In genomic region chr10:93762979-93763391, GRCh38 we compare ENCODE assay signal across 15 cellular contexts. TPM values are rescaled to one million over a fixed set of nuclear protein-coding genes. Genes with fewer than 3 reads are reported as not detected.
DNase-seq lines count a peak whose midpoint lies in the region; ATAC-seq, FAIRE-seq and TF ChIP-seq lines count a peak whose summit lies in the region.
"Had no signal": no experiment of that assay in that cellular context is flagged by ENCODE, and none has a peak within 500 bp of the region (broad histone marks: within the 10 kb centered on the region; RNA-seq: fewer than 3 reads in every experiment).

No MANE protein-coding gene starts in this region.

- H2BK12ac ChIP-seq in H9 (ENCODE audit: insufficient read length, low read depth, low read length): no peak overlapping the region

- H3K4me1 ChIP-seq in H9 (ENCODE audit: insufficient read depth, low read length): peaks cover 13% of the 10 kb centered on the region; the same call in 1 of the 2 replicates
- H3K4me1 ChIP-seq: upper lobe of left lung had no signal

- H3K56ac ChIP-seq in H9 (ENCODE audit: insufficient read length, low read depth, low read length): no peak overlapping the region

- no peaks in the 10 kb centered on the region for H3K79me2 ChIP-seq in H9 (ENCODE audit: insufficient read depth, low read length)

- H3K9ac ChIP-seq in H9 (ENCODE audit: extremely low read depth, insufficient read length, low read length): no peak overlapping the region

- peaks cover 17% of the 10 kb centered on the region for H3K4me1 Mint-ChIP-seq in stimulated activated memory B cell treated with anti-CD40 and anti-IgM and Interleukin-4, amounts not matched to agents 10 μg/mL and 1 μg/mL and 100 μg/mL, for 72 hours
- peaks cover 52 to 53% of the 10 kb centered on the region in 2 experiments for H3K4me1 Mint-ChIP-seq in H9

- no peak overlapping the region for H3K4me3 ChIP-seq in bronchial epithelial cell (ENCODE audit: low read depth, low read length)
- H3K4me3 ChIP-seq: skin epidermis, upper lobe of left lung had no signal

- peak; percentile 28 for FAIRE-seq in bronchial epithelial cell (lab: Jason Lieb, UNC)
- FAIRE-seq: islet of Langerhans had no signal

- H4K91ac ChIP-seq in H9 (ENCODE audit: insufficient read length, low read depth, low read length): no peak overlapping the region

- no peaks in the 10 kb centered on the region for H3K36me3 ChIP-seq in bronchial epithelial cell (ENCODE audit: control insufficient read depth, insufficient read depth, low read length)
- H3K36me3 ChIP-seq: upper lobe of left lung had no signal

- H3K4me2 ChIP-seq in H9 (ENCODE audit: insufficient read depth, insufficient read length, low read length): no peak overlapping the region

- no peak for TF ChIP-seq CTCF in bronchial epithelial cell (IDR thresholded peaks at IDR 0.05; ENCODE audit: insufficient read depth, low read length, severe bottlenecking)
- no peak for TF ChIP-seq CTCF in H9 (conservative IDR thresholded peaks at IDR 0.05)

- no peak overlapping the region for H2BK15ac ChIP-seq in H9 (ENCODE audit: low read depth, low read length)

- H3K27ac ChIP-seq in H9 (ENCODE audit: insufficient read length, low read depth, low read length): no peak overlapping the region
- H3K27ac ChIP-seq: skin epidermis, upper lobe of left lung had no signal

- H3K27ac Mint-ChIP-seq in stimulated activated memory B cell treated with anti-CD40 and anti-IgM and Interleukin-4, amounts not matched to agents 10 μg/mL and 1 μg/mL and 100 μg/mL, for 72 hours: no peak overlapping the region
- peak overlapping the region in 1 of 3 experiments; percentile 29; a peak in 1 of 7 replicates for H3K27ac Mint-ChIP-seq in H9
- H3K27ac Mint-ChIP-seq: naive thymus-derived CD8-positive, alpha-beta T cell had no signal

- H3T11ph ChIP-seq in H9 (ENCODE audit: low read length): no peak overlapping the region

- H3K27me3 Mint-ChIP-seq in stimulated activated memory B cell treated with anti-CD40 and anti-IgM and Interleukin-4, amounts not matched to agents 10 μg/mL and 1 μg/mL and 100 μg/mL, for 72 hours: peaks cover 44% of the 10 kb centered on the region
- H3K27me3 Mint-ChIP-seq in H9 (ENCODE audit: low read depth): peaks cover 28% of the 10 kb centered on the region

- no peak overlapping the region for H2AK5ac ChIP-seq in H9 (ENCODE audit: insufficient read length, low read length)

- no peak overlapping the region for H3K14ac ChIP-seq in H9 (ENCODE audit: insufficient read depth, low read length)

- no peak overlapping the region for H4K5ac ChIP-seq in H9 (ENCODE audit: insufficient read length, low read depth, low read length)

- no peak overlapping the region for H3K4me3 Mint-ChIP-seq in stimulated activated memory B cell treated with anti-CD40 and anti-IgM and Interleukin-4, amounts not matched to agents 10 μg/mL and 1 μg/mL and 100 μg/mL, for 72 hours
- H3K4me3 Mint-ChIP-seq in H9: no peak overlapping the region
- H3K4me3 Mint-ChIP-seq: naive thymus-derived CD8-positive, alpha-beta T cell had no signal

- peaks cover 3% of the 10 kb centered on the region for H3K27me3 ChIP-seq in bronchial epithelial cell (ENCODE audit: control insufficient read depth, insufficient read depth, low read length)
- H3K27me3 ChIP-seq in H9 (ENCODE audit: insufficient read depth, low read length): no peaks in the 10 kb centered on the region
- H3K27me3 ChIP-seq: upper lobe of left lung had no signal

- H3K79me1 ChIP-seq in H9 (ENCODE audit: insufficient read depth, low read depth, low read length, poor library complexity, severe bottlenecking): no peaks in the 10 kb centered on the region

- no peak overlapping the region for H3K23ac ChIP-seq in H9 (ENCODE audit: insufficient read length, low read depth, low read length)

- DNase-seq in SIG-M5 treated with dmso at 0.1 percent for 504 hours (lab: John Stamatoyannopoulos, UW; ENCODE audit: unreplicated experiment): peak; percentile 41
- DNase-seq in SIG-M5 (lab: John Stamatoyannopoulos, UW): no peak
- DNase-seq in bronchial epithelial cell (ENCODE audit: low read depth): peak; percentile 41
- no peak for DNase-seq in EL
- no peak for DNase-seq in H9
- DNase-seq: cortex of kidney; foreskin fibroblast; naive thymus-derived CD8-positive, alpha-beta T cell; NCI-H2029 treated with DMSO at 0.1 percent for 48 hours; upper lobe of left lung had no signal

- H2BK5ac ChIP-seq in H9 (ENCODE audit: insufficient read length, low read length): no peak overlapping the region

- no peaks in the 10 kb centered on the region for H3K9me3 Mint-ChIP-seq in stimulated activated memory B cell treated with anti-CD40 and anti-IgM and Interleukin-4, amounts not matched to agents 10 μg/mL and 1 μg/mL and 100 μg/mL, for 72 hours
- H3K9me3 Mint-ChIP-seq in H9: no peaks in the 10 kb centered on the region
- H3K9me3 Mint-ChIP-seq: naive thymus-derived CD8-positive, alpha-beta T cell had no signal

- no peak overlapping the region for H3K4ac ChIP-seq in H9 (ENCODE audit: low read depth, low read length)

- no peaks in the 10 kb centered on the region for H3K36me3 Mint-ChIP-seq in stimulated activated memory B cell treated with anti-CD40 and anti-IgM and Interleukin-4, amounts not matched to agents 10 μg/mL and 1 μg/mL and 100 μg/mL, for 72 hours
- no peaks in the 10 kb centered on the region for H3K36me3 Mint-ChIP-seq in H9 (ENCODE audit: insufficient read depth in 1 of 3, low read depth in 3 of 3)
- H3K36me3 Mint-ChIP-seq: naive thymus-derived CD8-positive, alpha-beta T cell had no signal

- no CpG with 5 or more reads among the region's 5 CpGs for WGBS in H9 (ENCODE audit: extremely low coverage, insufficient read length, low lambda C conversion rate)

- ATAC-seq in HG03342 (IDR thresholded peaks at IDR 0.05; ENCODE audit: unreplicated experiment) (peak; percentile 82), GM21423 (IDR thresholded peaks at IDR 0.05; ENCODE audit: unreplicated experiment) (no peak)
- peak; percentile 65 for ATAC-seq in stimulated activated memory B cell treated with anti-CD40 and anti-IgM and Interleukin-4, amounts not matched to agents 10 μg/mL and 1 μg/mL and 100 μg/mL, for 72 hours
- ATAC-seq: naive thymus-derived CD8-positive, alpha-beta T cell had no signal

- H3K18ac ChIP-seq in H9 (ENCODE audit: insufficient read length, low read depth, low read length): no peak overlapping the region

- no peak overlapping the region for H2AFZ ChIP-seq in H9 (ENCODE audit: low read length)

- H2BK20ac ChIP-seq in H9 (ENCODE audit: low read depth, low read length, poor library complexity, severe bottlenecking): no peak overlapping the region

- H4K8ac ChIP-seq in H9 (replicated peaks; ENCODE audit: insufficient read length, low read depth, low read length): no peak overlapping the region

- H2BK120ac ChIP-seq in H9 (ENCODE audit: low read depth, low read length, poor library complexity, severe bottlenecking): no peak overlapping the region

- no peaks in the 10 kb centered on the region for H3K23me2 ChIP-seq in H9 (ENCODE audit: insufficient read length, low read depth, low read length, poor library complexity, severe bottlenecking)

- H4K20me1 ChIP-seq in H9 (ENCODE audit: control insufficient read depth, insufficient read depth, insufficient read length): no peaks in the 10 kb centered on the region

- no peaks in the 10 kb centered on the region for H3K9me3 ChIP-seq in H9 (ENCODE audit: control insufficient read depth, low read depth, low read length)
- H3K9me3 ChIP-seq: upper lobe of left lung had no signal

RNA-seq across cellular contexts. Expression of gene LGI1, which starts 5.2 kb away (rescaled TPM):
- total RNA-seq in bronchial epithelial cell (not detected in 2 replicates), H9 (2021) (1.1 and 1.2 TPM in 2 replicates)
- total RNA-seq: naive thymus-derived CD8-positive, alpha-beta T cell; upper lobe of left lung had no signal

Comparison
In these comparisons a context has a peak if more than half of its experiments do, and no peak if none do; other contexts are left out.
1. DNase-seq: peak in SIG-M5 treated with dmso at 0.1 percent for 504 hours (single experiment) and bronchial epithelial cell (single experiment); none in SIG-M5 (single experiment), EL (single experiment) and H9 (single experiment).